23 cellular contexts compared by ENCODE assay signal in genomic region chr5:168782172-168782571, GRCh38.
DNase-seq lines count a peak whose midpoint lies in the region; ATAC-seq and TF ChIP-seq lines count a peak whose summit lies in the region.
"Had no signal": no experiment of that assay in that cellular context is flagged by ENCODE, and none has a peak within 500 bp of the region (broad histone marks: within the 10 kb centered on the region; RNA-seq: fewer than 3 reads in every experiment).

No MANE protein-coding gene starts in this region.

- H3K23ac ChIP-seq in mesendoderm (ENCODE audit: low read length) = no peak overlapping the region

- H3K9ac ChIP-seq in mesendoderm (ENCODE audit: low read length) = no peak overlapping the region

- CTCF ChIA-PET in HEK293T (lab: Yijun Ruan, JAX) = interaction anchor here (1.3 kb wide), 1 partner anchor 10 kb away, joined by 3 read pairs; no protein-coding TSS in a partner anchor

- H3K79me2 ChIP-seq in mesendoderm (ENCODE audit: control insufficient read depth, insufficient read depth, low read length) = no peaks in the 10 kb centered on the region

- H3K4me2 ChIP-seq in mesendoderm (ENCODE audit: low read length) = no peak overlapping the region
- H3K4me2 ChIP-seq: PC-9 had no signal

- no CpG with 5 or more reads among the region's 7 CpGs for WGBS in mesendoderm (ENCODE audit: extremely low coverage, insufficient coverage, low lambda C conversion rate)

- no peaks in the 10 kb centered on the region for H3K27me3 ChIP-seq in mesendoderm (ENCODE audit: insufficient read depth, low read length, poor library complexity)
- H3K27me3 ChIP-seq: heart left ventricle, transverse colon had no signal

- H3K4ac ChIP-seq in mesendoderm (ENCODE audit: low read depth, low read length) = no peak overlapping the region

- no peaks in the 10 kb centered on the region for H3K36me3 ChIP-seq in mesendoderm (ENCODE audit: control insufficient read depth, insufficient read depth, low read length)
- H3K36me3 ChIP-seq: heart left ventricle, transverse colon had no signal

- POLR2A ChIA-PET in HEK293T (lab: Yijun Ruan, JAX) = interaction anchor here (1.1 to 1.6 kb wide), 2 partner anchors 10 to 16 kb away, joined by 3 read pairs; no protein-coding TSS in a partner anchor

- no peak overlapping the region for H3K18ac ChIP-seq in mesendoderm (ENCODE audit: low read length)

- no peak overlapping the region for H2AK5ac ChIP-seq in mesendoderm (ENCODE audit: low read length)

- no peaks in the 10 kb centered on the region for H3K79me1 ChIP-seq in mesendoderm (ENCODE audit: low read length)

- no peak overlapping the region for H2BK5ac ChIP-seq in mesendoderm (ENCODE audit: low read length)

- H3K4me1 ChIP-seq in mesendoderm (ENCODE audit: control insufficient read depth, low read depth, low read length) = no peaks in the 10 kb centered on the region
- H3K4me1 ChIP-seq: heart left ventricle, psoas muscle, transverse colon had no signal

- no peak overlapping the region for H3K4me3 ChIP-seq in mesendoderm (ENCODE audit: low read length)
- H3K4me3 ChIP-seq: heart left ventricle, PC-9, psoas muscle, transverse colon had no signal

- H4K8ac ChIP-seq in mesendoderm (ENCODE audit: low read depth, low read length) = no peak overlapping the region

- H2BK15ac ChIP-seq in mesendoderm (replicated peaks; ENCODE audit: low read depth) = no peak overlapping the region

- no peak overlapping the region for H3K27ac ChIP-seq in mesendoderm (ENCODE audit: low read depth, low read length)
- H3K27ac ChIP-seq: heart left ventricle, PC-9, psoas muscle, transverse colon had no signal

- no peak overlapping the region for H3K56ac ChIP-seq in mesendoderm (ENCODE audit: low read length)

- no peak overlapping the region for H4K5ac ChIP-seq in mesendoderm (ENCODE audit: low read length)

- ATAC-seq in GM21825 (IDR thresholded peaks at IDR 0.05; ENCODE audit: unreplicated experiment) = no peak
- ATAC-seq: activated CD8-positive, alpha-beta T cell treated with anti-CD3 and anti-CD28 coated beads for 36 hours; heart left ventricle; psoas muscle had no signal

- no peak overlapping the region for H2BK120ac ChIP-seq in mesendoderm (ENCODE audit: low read depth, low read length)

- DNase-seq in DMS79 treated with DMSO at 0.1 percent for 48 hours (lab: John Stamatoyannopoulos, UW) (peak; percentile 70), HEK293T (ENCODE audit: extremely low spot score) (no peak), NCI-H82 (lab: John Stamatoyannopoulos, UW) (peak; percentile 96), mesendoderm (peak; percentile 35), SW480 (ENCODE audit: low spot score) (no peak)
- no peak for DNase-seq in activated effector memory CD4-positive, alpha-beta T cell treated with anti-CD3 and anti-CD28 coated beads, Interleukin-2, amount 50 U/mL, for 16 hours
- DNase-seq: activated CD4-positive, alpha-beta T cell treated with anti-CD3 and anti-CD28 coated beads for 1 hour; activated CD8-positive, alpha-beta T cell treated with anti-CD3 and anti-CD28 coated beads for 36 hours; activated naive CD8-positive, alpha-beta T cell treated with anti-CD3 and anti-CD28 coated beads, Interleukin-2, amount 10 ng/mL, durations not matched to agents 7 days and 5 days; Calu3; central memory CD4-positive, alpha-beta T cell; GDM1; GOT3; heart left ventricle; NCI-H1048; NCI-H2081 treated with DMSO at 0.1 percent for 48 hours; nucleus accumbens; PC-9; psoas muscle; SHP77; SW 1271; transverse colon had no signal

TF ChIP-seq in HEK293T, 16 proteins besides CTCF, POLR2A, EP300 and RAD21:
- TF ChIP-seq FOXK2 (IDR thresholded peaks at IDR 0.05) (no peak), CTBP1 (IDR thresholded peaks at IDR 0.05; ENCODE audit: borderline replicate concordance) (no peak), LEF1 (IDR thresholded peaks at IDR 0.05; ENCODE audit: borderline replicate concordance) (no peak), SP1 (IDR thresholded peaks at IDR 0.05) (no peak), PKNOX1 (IDR thresholded peaks at IDR 0.05) (peak; percentile 87), FOXM1 (IDR thresholded peaks at IDR 0.05; ENCODE audit: borderline replicate concordance) (no peak), ELF4 (IDR thresholded peaks at IDR 0.05) (no peak)

Comparison
In these comparisons a context has a peak if more than half of its experiments do, and no peak if none do; other contexts are left out.
1. DNase-seq: peak in DMS79 treated with DMSO at 0.1 percent for 48 hours (single experiment), NCI-H82 (single experiment) and mesendoderm (single experiment); none in HEK293T (single experiment), SW480 (single experiment) and activated effector memory CD4-positive, alpha-beta T cell treated with anti-CD3 and anti-CD28 coated beads, Interleukin-2, amount 50 U/mL, for 16 hours (single experiment).